ENCODE assay signal across 8 cellular contexts in genomic region chr11:99069831-99070444, GRCh38. TPM values are rescaled to one million over a fixed set of nuclear protein-coding genes. Genes with fewer than 3 reads are reported as not detected.
DNase-seq lines count a peak whose midpoint lies in the region; ATAC-seq and TF ChIP-seq lines count a peak whose summit lies in the region.

No MANE protein-coding gene starts in this region.

- TF ChIP-seq CTCF in brain microvascular endothelial cell (IDR thresholded peaks at IDR 0.05; ENCODE audit: low read depth, low read length, missing control alignments), result no peak

- peak; percentile 6 for DNase-seq in activated CD4-positive, alpha-beta T cell treated with anti-CD3 and anti-CD28 coated beads, Interleukin-2, amount 10 ng/mL, durations not matched to agents 7 days and 5 days
- no peak for DNase-seq in activated CD4-positive, alpha-beta T cell treated with anti-CD3 and anti-CD28 coated beads for 48 hours
- DNase-seq in NCI-H146 (lab: John Stamatoyannopoulos, UW) (peak; percentile 93), brain microvascular endothelial cell (peak; percentile 26), activated gamma-delta T cell (lab: John Stamatoyannopoulos, UW) (no peak), dedifferentiated amniotic fluid mesenchymal stem cell (ENCODE audit: extremely low spot score) (no peak)

- H3K9me3 Mint-ChIP-seq in activated CD4-positive, alpha-beta T cell treated with anti-CD3 and anti-CD28 coated beads, Interleukin-2, amount 10 ng/mL, durations not matched to agents 7 days and 5 days, result no peaks in the 10 kb centered on the region

- in situ Hi-C loops in brain microvascular endothelial cell (cut with HindIII; ENCODE audit: low pct_ligation_motif_present, low sequenced_read_pairs), result no loop called here

- no peaks in the 10 kb centered on the region for H3K27me3 ChIP-seq in brain microvascular endothelial cell (replicated peaks)
- H3K27me3 ChIP-seq in mononuclear cell (ENCODE audit: insufficient read depth, low read length), result no peaks in the 10 kb centered on the region

- H3K27me3 Mint-ChIP-seq in activated CD4-positive, alpha-beta T cell treated with anti-CD3 and anti-CD28 coated beads, Interleukin-2, amount 10 ng/mL, durations not matched to agents 7 days and 5 days, result no peaks in the 10 kb centered on the region

- no peaks in the 10 kb centered on the region for H3K9me3 ChIP-seq in mononuclear cell (ENCODE audit: low read depth, low read length)

- H3K4me1 Mint-ChIP-seq in activated CD4-positive, alpha-beta T cell treated with anti-CD3 and anti-CD28 coated beads, Interleukin-2, amount 10 ng/mL, durations not matched to agents 7 days and 5 days, result peaks cover 3% of the 10 kb centered on the region

- ATAC-seq in HG02759 (IDR thresholded peaks at IDR 0.05; ENCODE audit: unreplicated experiment), result peak; percentile 90

- no peaks in the 10 kb centered on the region for H3K36me3 Mint-ChIP-seq in activated CD4-positive, alpha-beta T cell treated with anti-CD3 and anti-CD28 coated beads, Interleukin-2, amount 10 ng/mL, durations not matched to agents 7 days and 5 days (ENCODE audit: low read depth)

- peak overlapping the region; percentile 56 for H3K4me3 Mint-ChIP-seq in activated CD4-positive, alpha-beta T cell treated with anti-CD3 and anti-CD28 coated beads, Interleukin-2, amount 10 ng/mL, durations not matched to agents 7 days and 5 days

- no peaks in the 10 kb centered on the region for H3K36me3 ChIP-seq in brain microvascular endothelial cell (replicated peaks)

- H3K27ac Mint-ChIP-seq in activated CD4-positive, alpha-beta T cell treated with anti-CD3 and anti-CD28 coated beads, Interleukin-2, amount 10 ng/mL, durations not matched to agents 7 days and 5 days, result peak overlapping the region; percentile 11

- H3K27ac ChIP-seq in brain microvascular endothelial cell, result no peak overlapping the region

- no peaks in the 10 kb centered on the region for H3K4me1 ChIP-seq in mononuclear cell (ENCODE audit: insufficient read depth, low read length)

- H3K4me3 ChIP-seq in brain microvascular endothelial cell (ENCODE audit: low read depth, low read length) (peak overlapping the region; percentile 62), mononuclear cell (ENCODE audit: low read length) (peak overlapping the region; percentile 7)

- POLR2A ChIA-PET in activated CD4-positive, alpha-beta T cell treated with anti-CD3 and anti-CD28 coated beads, Interleukin-2, amount 10 ng/mL, durations not matched to agents 7 days and 5 days (lab: Charles Lee), result no interaction called here

- CTCF ChIA-PET in activated CD4-positive, alpha-beta T cell treated with anti-CD3 and anti-CD28 coated beads, Interleukin-2, amount 10 ng/mL, durations not matched to agents 7 days and 5 days (lab: Charles Lee), result no interaction called here

RNA-seq across cellular contexts. Expression of gene CNTN5, which starts 49.2 kb away (rescaled TPM):
- not detected for total RNA-seq in activated CD4-positive, alpha-beta T cell treated with anti-CD3 and anti-CD28 coated beads, Interleukin-2, amount 10 ng/mL, durations not matched to agents 7 days and 5 days
- total RNA-seq in mononuclear cell, result not detected

Comparison
In these comparisons a context has a peak if more than half of its experiments do, and no peak if none do; other contexts are left out.
1. DNase-seq: peak in activated CD4-positive, alpha-beta T cell treated with anti-CD3 and anti-CD28 coated beads, Interleukin-2, amount 10 ng/mL, durations not matched to agents 7 days and 5 days (single experiment), NCI-H146 (single experiment) and brain microvascular endothelial cell (single experiment); none in activated CD4-positive, alpha-beta T cell treated with anti-CD3 and anti-CD28 coated beads for 48 hours (single experiment), activated gamma-delta T cell (single experiment) and dedifferentiated amniotic fluid mesenchymal stem cell (single experiment).